29 cellular contexts compared by ENCODE assay signal in the genomic region with DNA sequence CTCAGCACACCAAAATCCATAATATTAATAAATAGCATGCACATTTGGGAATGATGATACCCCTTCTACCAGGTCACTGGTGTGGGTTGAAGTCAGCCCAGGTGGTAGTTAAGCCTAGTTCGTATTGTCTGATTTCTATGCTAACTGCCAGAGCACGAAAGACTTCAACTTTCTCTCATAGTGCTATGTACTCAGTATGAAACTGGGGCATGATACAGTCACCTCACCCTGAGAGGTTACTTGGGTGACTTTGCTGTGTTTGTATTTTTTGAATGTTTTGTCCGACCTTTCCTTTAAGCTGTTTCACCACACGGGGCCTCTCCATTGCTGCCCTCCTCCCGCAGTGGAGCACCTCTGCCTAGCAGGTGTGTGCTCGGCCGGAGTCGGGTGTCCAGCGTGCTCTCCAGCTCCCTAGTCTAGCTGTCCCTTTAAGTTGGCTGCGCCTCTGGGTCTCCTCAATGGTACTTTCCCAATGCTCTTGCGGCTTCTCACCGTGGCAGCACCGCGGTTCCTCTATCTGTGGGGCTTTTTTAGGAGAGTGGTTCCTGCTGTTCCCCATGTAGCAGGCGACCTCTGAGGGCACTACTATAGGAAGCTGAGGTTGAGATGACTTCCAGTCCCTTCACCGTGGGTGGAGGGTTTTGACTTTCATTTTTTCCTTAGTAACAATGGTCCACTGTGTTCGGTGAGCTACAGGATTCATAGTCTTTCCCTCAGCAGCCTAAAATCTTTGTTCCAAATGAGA.
"Had no signal": no experiment of that assay in that cellular context is flagged by ENCODE, and none has a peak within 500 bp of the region (broad histone marks: within the 10 kb centered on the region; RNA-seq: fewer than 3 reads in every experiment).

No MANE protein-coding gene starts in this region.

- H3K36me3 ChIP-seq: colonic mucosa, gastroesophageal sphincter, neutrophil, ovary, transverse colon had no signal

- H3K4me1 ChIP-seq: colonic mucosa, gastroesophageal sphincter, testis, transverse colon had no signal

- H3K4me1 Mint-ChIP-seq: nephron; stimulated activated naive B cell treated with anti-CD40 and anti-IgM and Interleukin-4, amounts not matched to agents 10 μg/mL and 1 μg/mL and 100 μg/mL, for 72 hours; T-helper 17 cell had no signal

- H3K9me3 Mint-ChIP-seq: activated CD8-positive, alpha-beta T cell treated with anti-CD3 and anti-CD28 coated beads for 36 hours; activated T-helper 1 cell treated with anti-CD3 and anti-CD28 coated beads, Interleukin-12 subunit alpha, Interleukin-12 subunit beta, Interleukin-2, Interleukin-4 antibody, amounts not matched to agents 30 ng/mL and 10 ng/mL and 1 ng/mL, durations not matched to agents 14 hours and 24 hours and 36 hours; nephron had no signal

- H3K79me2 ChIP-seq: hepatocyte had no signal

- H3K4me3 ChIP-seq: colonic mucosa, gastroesophageal sphincter, hepatocyte, ovary, skin epidermis, testis, transverse colon had no signal

- ATAC-seq: activated CD8-positive, alpha-beta T cell treated with anti-CD3 and anti-CD28 coated beads for 36 hours; gastroesophageal sphincter; left cardiac atrium; left ventricle myocardium superior; sciatic nerve; stimulated activated naive B cell treated with anti-CD40 and anti-IgM and Interleukin-4, amounts not matched to agents 10 μg/mL and 1 μg/mL and 100 μg/mL, for 72 hours; T-helper 17 cell had no signal

- H2AFZ ChIP-seq: hepatocyte had no signal

- DNase-seq: activated CD4-positive, alpha-beta T cell treated with anti-CD3 and anti-CD28 coated beads, Interleukin-2, amount 50 U/mL, for 1 hour; activated CD4-positive, CD25-positive, alpha-beta regulatory T cell treated with anti-CD3 and anti-CD28 coated beads, Interleukin-2, amount 50 U/mL, for 72 hours; activated CD8-positive, alpha-beta T cell treated with anti-CD3 and anti-CD28 coated beads for 36 hours; activated gamma-delta T cell; activated naive CD4-positive, alpha-beta T cell treated with anti-CD3 and anti-CD28 coated beads, Interleukin-2, amount 50 U/mL, for 16 hours; anterior cingulate cortex; colonic mucosa; effector CD8-positive, alpha-beta T cell; left cardiac atrium; left ventricle myocardium superior; ovary; retina; stimulated activated CD4-positive, alpha-beta T cell treated with anti-CD3 and anti-CD28 coated beads, Interleukin-12 subunit alpha, Interleukin-12 subunit beta, amount 100 ng/mL, for 4 hours; stimulated activated CD4-positive, alpha-beta T cell treated with anti-CD3 and anti-CD28 coated beads, Interleukin-4, amount 100 ng/mL, for 4 hours; stimulated activated CD8-positive, alpha-beta memory T cell treated with anti-CD3 and anti-CD28 coated beads, Interleukin-4, amount 100 ng/mL, for 48 hours; stimulated activated naive B cell treated with anti-CD40 and anti-IgM and Interleukin-4, amounts not matched to agents 10 μg/mL and 1 μg/mL and 100 μg/mL, for 72 hours; T-helper 17 cell; T1000; testis; transverse colon had no signal

- H3K27ac Mint-ChIP-seq: activated CD8-positive, alpha-beta T cell treated with anti-CD3 and anti-CD28 coated beads for 36 hours; activated T-helper 1 cell treated with anti-CD3 and anti-CD28 coated beads, Interleukin-12 subunit alpha, Interleukin-12 subunit beta, Interleukin-2, Interleukin-4 antibody, amounts not matched to agents 30 ng/mL and 10 ng/mL and 1 ng/mL, durations not matched to agents 14 hours and 24 hours and 36 hours; nephron; progenitor cell of endocrine pancreas; stimulated activated naive B cell treated with anti-CD40 and anti-IgM and Interleukin-4, amounts not matched to agents 10 μg/mL and 1 μg/mL and 100 μg/mL, for 72 hours; T-helper 17 cell had no signal

- H3K27ac ChIP-seq: colonic mucosa, gastroesophageal sphincter, hepatocyte, neutrophil, ovary, skin epidermis, testis, transverse colon had no signal

- H3K4me2 ChIP-seq: hepatocyte had no signal

- FAIRE-seq: keratinocyte had no signal

- H3K9me3 ChIP-seq: colonic mucosa, gastroesophageal sphincter, neutrophil, ovary, testis, transverse colon had no signal

- H3K27me3 ChIP-seq: colonic mucosa, hepatocyte, neutrophil, ovary, testis, transverse colon had no signal

- H3K4me3 Mint-ChIP-seq: activated CD8-positive, alpha-beta T cell treated with anti-CD3 and anti-CD28 coated beads for 36 hours; activated T-helper 1 cell treated with anti-CD3 and anti-CD28 coated beads, Interleukin-12 subunit alpha, Interleukin-12 subunit beta, Interleukin-2, Interleukin-4 antibody, amounts not matched to agents 30 ng/mL and 10 ng/mL and 1 ng/mL, durations not matched to agents 14 hours and 24 hours and 36 hours; nephron; stimulated activated naive B cell treated with anti-CD40 and anti-IgM and Interleukin-4, amounts not matched to agents 10 μg/mL and 1 μg/mL and 100 μg/mL, for 72 hours; T-helper 17 cell had no signal
